ENCODE assay signal across 17 cellular contexts in the genomic region with DNA sequence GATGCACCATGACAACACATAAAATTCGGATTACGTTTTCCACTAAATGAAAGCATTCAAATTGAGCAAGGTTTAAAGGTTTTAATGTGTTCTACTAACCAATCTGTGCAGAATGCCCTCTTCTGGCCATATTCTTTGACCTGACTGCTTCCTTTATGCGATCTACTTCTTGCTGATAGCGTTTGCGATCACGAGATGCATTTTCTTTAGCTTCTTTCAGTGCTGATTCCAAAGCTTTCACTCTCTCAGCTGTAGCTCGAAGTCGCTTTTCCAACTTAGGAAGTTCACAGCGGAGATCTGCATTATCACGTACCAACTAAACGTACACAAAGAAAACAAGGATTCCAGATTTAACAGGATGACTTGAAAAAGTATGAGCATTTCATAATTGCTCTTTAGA. TPM values are rescaled to one million over a fixed set of nuclear protein-coding genes. Genes with fewer than 3 reads are reported as not detected.
DNase-seq lines count a peak whose midpoint lies in the region; ATAC-seq and TF ChIP-seq lines count a peak whose summit lies in the region.
"Had no signal": no experiment of that assay in that cellular context is flagged by ENCODE, and none has a peak within 500 bp of the region (broad histone marks: within the 10 kb centered on the region; RNA-seq: fewer than 3 reads in every experiment).

No MANE protein-coding gene starts in this region.

- H3K27ac ChIP-seq in CD4-positive, alpha-beta T cell (ENCODE audit: low read depth, low read length), result no peak overlapping the region
- no peak overlapping the region for H3K27ac ChIP-seq in VCaP
- no peak overlapping the region for H3K27ac ChIP-seq in naive thymus-derived CD4-positive, alpha-beta T cell (ENCODE audit: low read depth, low read length)
- H3K27ac ChIP-seq: BLaER1, SJSA1 had no signal

- H3K27me3 ChIP-seq in CD4-positive, alpha-beta T cell (ENCODE audit: control insufficient read depth, insufficient read depth, low read length), result no peaks in the 10 kb centered on the region
- H3K27me3 ChIP-seq in naive thymus-derived CD4-positive, alpha-beta T cell (ENCODE audit: control insufficient read depth in 2 of 2, insufficient read depth in 2 of 2, low read length in 2 of 2), result no peaks in the 10 kb centered on the region
- H3K27me3 ChIP-seq: BLaER1, SJSA1 had no signal

- no peaks in the 10 kb centered on the region for H3K4me1 Mint-ChIP-seq in activated CD4-positive, alpha-beta T cell treated with anti-CD3 and anti-CD28 coated beads, Interleukin-2, amount 10 ng/mL, durations not matched to agents 7 days and 5 days
- H3K4me1 Mint-ChIP-seq in activated CD4-positive, alpha-beta T cell treated with anti-CD3 and anti-CD28 coated beads, Interleukin-2, amount 10 ng/mL, durations not matched to agents 24 days and 14 days, result peaks cover 2% of the 10 kb centered on the region
- H3K4me1 Mint-ChIP-seq in CD4-positive, alpha-beta T cell (ENCODE audit: low read depth), result no peaks in the 10 kb centered on the region
- no peaks in the 10 kb centered on the region for H3K4me1 Mint-ChIP-seq in osteocyte (ENCODE audit: unreplicated experiment)
- H3K4me1 Mint-ChIP-seq in naive thymus-derived CD4-positive, alpha-beta T cell, result peaks cover 0 to 8% (median 2%) of the 10 kb centered on the region in 7 donors

- peaks cover 18 to 92% (median 48%) of the 10 kb centered on the region in 3 experiments for H3K36me3 ChIP-seq in naive thymus-derived CD4-positive, alpha-beta T cell (ENCODE audit: control insufficient read depth in 2 of 3, insufficient read depth in 3 of 3, low read length in 3 of 3)

- H3K9me3 Mint-ChIP-seq in activated CD4-positive, alpha-beta T cell treated with anti-CD3 and anti-CD28 coated beads, Interleukin-2, amount 10 ng/mL, durations not matched to agents 7 days and 5 days, result no peaks in the 10 kb centered on the region
- H3K9me3 Mint-ChIP-seq in activated CD4-positive, alpha-beta T cell treated with anti-CD3 and anti-CD28 coated beads, Interleukin-2, amount 10 ng/mL, durations not matched to agents 24 days and 14 days, result no peaks in the 10 kb centered on the region
- H3K9me3 Mint-ChIP-seq in CD4-positive, alpha-beta T cell, result no peaks in the 10 kb centered on the region
- no peaks in the 10 kb centered on the region for H3K9me3 Mint-ChIP-seq in osteocyte (ENCODE audit: unreplicated experiment)
- no peaks in the 10 kb centered on the region for H3K9me3 Mint-ChIP-seq in naive thymus-derived CD4-positive, alpha-beta T cell
- H3K9me3 Mint-ChIP-seq: CD8-positive, alpha-beta T cell had no signal

- no peaks in the 10 kb centered on the region for H3K27me3 Mint-ChIP-seq in activated CD4-positive, alpha-beta T cell treated with anti-CD3 and anti-CD28 coated beads, Interleukin-2, amount 10 ng/mL, durations not matched to agents 7 days and 5 days
- no peaks in the 10 kb centered on the region for H3K27me3 Mint-ChIP-seq in activated CD4-positive, alpha-beta T cell treated with anti-CD3 and anti-CD28 coated beads, Interleukin-2, amount 10 ng/mL, durations not matched to agents 24 days and 14 days
- H3K27me3 Mint-ChIP-seq in CD4-positive, alpha-beta T cell, result no peaks in the 10 kb centered on the region
- H3K27me3 Mint-ChIP-seq in osteocyte (ENCODE audit: unreplicated experiment), result no peaks in the 10 kb centered on the region
- H3K27me3 Mint-ChIP-seq in naive thymus-derived CD4-positive, alpha-beta T cell, result no peaks in the 10 kb centered on the region

- no peaks in the 10 kb centered on the region for H3K9me3 ChIP-seq in CD4-positive, alpha-beta T cell (ENCODE audit: control insufficient read depth, low read length)
- H3K9me3 ChIP-seq in naive thymus-derived CD4-positive, alpha-beta T cell (ENCODE audit: control insufficient read depth in 2 of 3, low read length in 3 of 3), result no peaks in the 10 kb centered on the region
- H3K9me3 ChIP-seq: BLaER1, SJSA1 had no signal

- no peak for TF ChIP-seq CTCF in CD4-positive, alpha-beta T cell (IDR thresholded peaks at IDR 0.05)
- TF ChIP-seq CTCF in VCaP (conservative IDR thresholded peaks at IDR 0.05) (peak; percentile 26; the same call in 1 of the 2 replicates), osteocyte (IDR thresholded peaks at IDR 0.05) (peak; percentile 18)

- ATAC-seq in CD4-positive, alpha-beta T cell (ENCODE audit: poor library complexity), result no peak
- ATAC-seq in naive thymus-derived CD4-positive, alpha-beta T cell, result no peak
- ATAC-seq: CD8-positive, alpha-beta T cell; Right ventricle myocardium inferior had no signal

- H3K36me3 Mint-ChIP-seq in activated CD4-positive, alpha-beta T cell treated with anti-CD3 and anti-CD28 coated beads, Interleukin-2, amount 10 ng/mL, durations not matched to agents 7 days and 5 days (ENCODE audit: low read depth), result peaks cover 64% of the 10 kb centered on the region
- H3K36me3 Mint-ChIP-seq in activated CD4-positive, alpha-beta T cell treated with anti-CD3 and anti-CD28 coated beads, Interleukin-2, amount 10 ng/mL, durations not matched to agents 24 days and 14 days (ENCODE audit: low read depth), result peaks cover 65% of the 10 kb centered on the region
- H3K36me3 Mint-ChIP-seq in CD4-positive, alpha-beta T cell (ENCODE audit: low read depth), result peaks cover 95% of the 10 kb centered on the region
- peaks cover 56% of the 10 kb centered on the region for H3K36me3 Mint-ChIP-seq in osteocyte (ENCODE audit: unreplicated experiment)
- H3K36me3 Mint-ChIP-seq in naive thymus-derived CD4-positive, alpha-beta T cell, result peaks cover 25 to 40% (median 31%) of the 10 kb centered on the region in 5 donors

- CTCF ChIA-PET in activated CD4-positive, alpha-beta T cell treated with anti-CD3 and anti-CD28 coated beads, Interleukin-2, amount 10 ng/mL, durations not matched to agents 7 days and 5 days (lab: Charles Lee), result no interaction called here
- CTCF ChIA-PET in CD4-positive, alpha-beta T cell (lab: Charles Lee), result no interaction called here
- CTCF ChIA-PET in naive thymus-derived CD4-positive, alpha-beta T cell (lab: Charles Lee), result no interaction called here

- POLR2A ChIA-PET in activated CD4-positive, alpha-beta T cell treated with anti-CD3 and anti-CD28 coated beads, Interleukin-2, amount 10 ng/mL, durations not matched to agents 7 days and 5 days (lab: Charles Lee), result no interaction called here
- POLR2A ChIA-PET in CD4-positive, alpha-beta T cell (lab: Charles Lee), result no interaction called here
- POLR2A ChIA-PET in naive thymus-derived CD4-positive, alpha-beta T cell (lab: Charles Lee), result no interaction called here

- H3K4me3 Mint-ChIP-seq in activated CD4-positive, alpha-beta T cell treated with anti-CD3 and anti-CD28 coated beads, Interleukin-2, amount 10 ng/mL, durations not matched to agents 7 days and 5 days, result no peak overlapping the region
- no peak overlapping the region for H3K4me3 Mint-ChIP-seq in activated CD4-positive, alpha-beta T cell treated with anti-CD3 and anti-CD28 coated beads, Interleukin-2, amount 10 ng/mL, durations not matched to agents 24 days and 14 days
- H3K4me3 Mint-ChIP-seq in CD4-positive, alpha-beta T cell, result peak overlapping the region; percentile 7
- H3K4me3 Mint-ChIP-seq in osteocyte (ENCODE audit: unreplicated experiment), result no peak overlapping the region
- no peak overlapping the region for H3K4me3 Mint-ChIP-seq in naive thymus-derived CD4-positive, alpha-beta T cell
- H3K4me3 Mint-ChIP-seq: CD8-positive, alpha-beta T cell had no signal

- intact Hi-C loops in activated CD4-positive, alpha-beta T cell treated with anti-CD3 and anti-CD28 coated beads, Interleukin-2, amount 10 ng/mL, durations not matched to agents 24 days and 14 days (cut with micrococcal nuclease), result no loop called here
- intact Hi-C loops in CD4-positive, alpha-beta T cell (cut with DNase I, micrococcal nuclease), result no loop called here
- intact Hi-C loops in naive thymus-derived CD4-positive, alpha-beta T cell (cut with micrococcal nuclease), result loop anchor here in 1 of 2 donors (10.0 kb wide), 1 partner anchor 268 kb away; no protein-coding TSS in a partner anchor

- H3K4me3 ChIP-seq in naive thymus-derived CD4-positive, alpha-beta T cell (ENCODE audit: low read length), result no peak overlapping the region
- H3K4me3 ChIP-seq: BLaER1, SJSA1 had no signal

- DNase-seq in activated CD4-positive, alpha-beta T cell treated with anti-CD3 and anti-CD28 coated beads, Interleukin-2, amount 10 ng/mL, durations not matched to agents 7 days and 5 days, result no peak
- DNase-seq in activated CD4-positive, alpha-beta T cell treated with anti-CD3 and anti-CD28 coated beads, Interleukin-2, amount 10 ng/mL, durations not matched to agents 24 days and 14 days, result no peak
- no peak for DNase-seq in CD4-positive, alpha-beta T cell
- DNase-seq in osteocyte (ENCODE audit: extremely low spot score, unreplicated experiment), result no peak
- no peak for DNase-seq in naive thymus-derived CD4-positive, alpha-beta T cell
- no peak for DNase-seq in nucleus accumbens (lab: John Stamatoyannopoulos, UW)
- DNase-seq in NCI-H2107 (lab: John Stamatoyannopoulos, UW), result no peak
- DNase-seq: CD8-positive, alpha-beta T cell; Karpas-422; NCI-H187; NCI-H446 treated with DMSO at 0.1 percent for 48 hours; NCI-H526 treated with DMSO at 0.1 percent for 48 hours; OCI-M1 had no signal

- H3K27ac Mint-ChIP-seq in activated CD4-positive, alpha-beta T cell treated with anti-CD3 and anti-CD28 coated beads, Interleukin-2, amount 10 ng/mL, durations not matched to agents 7 days and 5 days, result peak overlapping the region; percentile 15
- H3K27ac Mint-ChIP-seq in activated CD4-positive, alpha-beta T cell treated with anti-CD3 and anti-CD28 coated beads, Interleukin-2, amount 10 ng/mL, durations not matched to agents 24 days and 14 days, result no peak overlapping the region
- peak overlapping the region; percentile 67 for H3K27ac Mint-ChIP-seq in CD4-positive, alpha-beta T cell
- H3K27ac Mint-ChIP-seq in osteocyte (ENCODE audit: unreplicated experiment), result no peak overlapping the region
- peak overlapping the region in 2 of 9 donors; percentile 15 to 47 for H3K27ac Mint-ChIP-seq in naive thymus-derived CD4-positive, alpha-beta T cell
- H3K27ac Mint-ChIP-seq: CD8-positive, alpha-beta T cell had no signal

- no peaks in the 10 kb centered on the region for H3K4me1 ChIP-seq in naive thymus-derived CD4-positive, alpha-beta T cell (ENCODE audit: control insufficient read depth in 2 of 2, insufficient read depth in 2 of 2, low read length in 2 of 2)
- H3K4me1 ChIP-seq: BLaER1, SJSA1 had no signal

RNA-seq across cellular contexts. Expression of a gene that starts 39.2 kb away (rescaled TPM):
- total RNA-seq in activated CD4-positive, alpha-beta T cell treated with anti-CD3 and anti-CD28 coated beads, Interleukin-2, amount 10 ng/mL, durations not matched to agents 7 days and 5 days, result 10 to 100 TPM; 61.3 to 62.4 TPM
- total RNA-seq in activated CD4-positive, alpha-beta T cell treated with anti-CD3 and anti-CD28 coated beads, Interleukin-2, amount 10 ng/mL, durations not matched to agents 24 days and 14 days, result 81.3 and 82.2 TPM in 2 replicates
- total RNA-seq in CD4-positive, alpha-beta T cell, result 10 to 100 TPM; 58.3 to 59.0 TPM
- total RNA-seq in osteocyte, result 103 and 104 TPM in 2 replicates
- total RNA-seq in naive thymus-derived CD4-positive, alpha-beta T cell, result 10 to 100 TPM; 42.2 to 66.0 (median 46.3) TPM
- 10 to 100 TPM; 19.7 to 20.3 TPM for polyA plus RNA-seq in naive thymus-derived CD4-positive, alpha-beta T cell

Comparison
In these comparisons a context has a peak if more than half of its experiments do, and no peak if none do; other contexts are left out.
1. H3K27ac Mint-ChIP-seq: peak in activated CD4-positive, alpha-beta T cell treated with anti-CD3 and anti-CD28 coated beads, Interleukin-2, amount 10 ng/mL, durations not matched to agents 7 days and 5 days (single experiment) and CD4-positive, alpha-beta T cell (single experiment); none in activated CD4-positive, alpha-beta T cell treated with anti-CD3 and anti-CD28 coated beads, Interleukin-2, amount 10 ng/mL, durations not matched to agents 24 days and 14 days (single experiment) and osteocyte (single experiment).